ENCODE assay signal across 1 cellular context in genomic region chr13:49530452-49530851, GRCh38.
TF ChIP-seq lines count a peak whose summit lies in the region.

No MANE protein-coding gene starts in this region.

TF ChIP-seq in HepG2, 621 proteins besides CTCF, POLR2A, EP300 and RAD21:
- TF ChIP-seq ZNF678 (CRISPR knock-in tag; IDR thresholded peaks at IDR 0.05) (no peak), ISL2 (CRISPR knock-in tag; IDR thresholded peaks at IDR 0.05) (no peak), ZNF850 (CRISPR knock-in tag; conservative IDR thresholded peaks at IDR 0.05) (no peak), KLF13 (CRISPR knock-in tag; IDR thresholded peaks at IDR 0.05) (no peak), ZIK1 (CRISPR knock-in tag; IDR thresholded peaks at IDR 0.05; ENCODE audit: borderline replicate concordance, low read depth) (no peak), ZNF280B (CRISPR knock-in tag; IDR thresholded peaks at IDR 0.05; ENCODE audit: borderline replicate concordance) (no peak), SNRNP70 (IDR thresholded peaks at IDR 0.05; ENCODE audit: low read depth, low read length) (no peak), FOXA3 (CRISPR knock-in tag; IDR thresholded peaks at IDR 0.05) (no peak), TBP (CRISPR knock-in tag; IDR thresholded peaks at IDR 0.05) (no peak), HOXA3 (CRISPR knock-in tag; IDR thresholded peaks at IDR 0.05) (no peak), SP4 (CRISPR knock-in tag; IDR thresholded peaks at IDR 0.05) (no peak), MLX (CRISPR knock-in tag; IDR thresholded peaks at IDR 0.05) (no peak), MATR3 (CRISPR knock-in tag; IDR thresholded peaks at IDR 0.05) (no peak), MEIS1 (CRISPR knock-in tag; IDR thresholded peaks at IDR 0.05; ENCODE audit: borderline replicate concordance) (no peak), ONECUT2 (CRISPR knock-in tag; IDR thresholded peaks at IDR 0.05) (no peak), ELF1 (CRISPR knock-in tag; IDR thresholded peaks at IDR 0.05) (no peak), ZNF496 (CRISPR knock-in tag; IDR thresholded peaks at IDR 0.05; ENCODE audit: insufficient replicate concordance) (no peak), SPEN (CRISPR knock-in tag; IDR thresholded peaks at IDR 0.05; ENCODE audit: low read depth) (no peak), NFYB (CRISPR knock-in tag; IDR thresholded peaks at IDR 0.05) (no peak)
- TF ChIP-seq, protein P1, sequence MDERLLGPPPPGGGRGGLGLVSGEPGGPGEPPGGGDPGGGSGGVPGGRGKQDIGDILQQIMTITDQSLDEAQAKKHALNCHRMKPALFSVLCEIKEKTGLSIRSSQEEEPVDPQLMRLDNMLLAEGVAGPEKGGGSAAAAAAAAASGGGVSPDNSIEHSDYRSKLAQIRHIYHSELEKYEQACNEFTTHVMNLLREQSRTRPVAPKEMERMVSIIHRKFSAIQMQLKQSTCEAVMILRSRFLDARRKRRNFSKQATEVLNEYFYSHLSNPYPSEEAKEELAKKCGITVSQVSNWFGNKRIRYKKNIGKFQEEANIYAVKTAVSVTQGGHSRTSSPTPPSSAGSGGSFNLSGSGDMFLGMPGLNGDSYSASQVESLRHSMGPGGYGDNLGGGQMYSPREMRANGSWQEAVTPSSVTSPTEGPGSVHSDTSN (CRISPR knock-in tag; IDR thresholded peaks at IDR 0.05), result no peak
